Comparison of ENCODE assay signal across 1 cellular context in the genomic region with DNA sequence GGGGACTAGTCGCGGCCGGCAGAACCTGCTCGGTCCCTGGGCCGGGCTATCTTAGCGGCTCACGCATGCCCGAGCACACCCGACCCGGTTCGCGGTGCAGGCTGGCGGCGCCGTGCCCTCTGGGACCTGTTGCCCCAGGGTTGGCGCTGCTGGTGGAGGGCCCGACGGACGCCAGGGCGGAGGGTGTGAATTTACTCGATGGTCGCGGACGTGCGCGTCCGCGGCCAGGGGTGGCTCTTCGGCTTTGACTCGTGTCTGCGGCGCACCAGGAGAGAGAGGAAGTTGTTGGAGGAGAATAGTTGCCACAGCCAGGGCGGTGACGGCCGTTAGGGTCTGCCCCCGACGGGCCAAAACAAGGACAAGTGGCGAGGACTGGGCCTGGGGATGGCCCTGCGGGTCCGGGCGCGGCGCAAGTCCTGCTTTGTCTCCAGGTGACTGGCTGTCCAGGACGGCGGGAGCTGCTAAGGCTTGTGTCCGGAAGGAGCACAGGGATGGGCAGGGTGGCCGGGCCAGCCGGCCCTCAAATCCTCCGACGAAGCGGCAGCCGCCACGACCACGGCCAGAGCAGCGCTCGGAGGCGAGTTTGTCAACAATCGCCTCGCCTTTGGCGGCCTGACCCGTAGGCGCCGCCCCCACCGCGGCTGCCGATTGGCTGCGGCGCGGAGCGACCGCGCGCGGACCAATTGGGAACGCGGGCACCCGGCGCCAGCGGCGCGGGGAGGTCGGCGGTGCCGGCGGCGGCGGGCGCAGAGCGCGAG.
TF ChIP-seq lines count a peak whose summit lies in the region.

No MANE protein-coding gene starts in this region.

TF ChIP-seq in HEK293, 187 proteins besides CTCF, POLR2A, EP300 and RAD21 (continued from another document and continues in another):
- TF ChIP-seq, protein P1, sequence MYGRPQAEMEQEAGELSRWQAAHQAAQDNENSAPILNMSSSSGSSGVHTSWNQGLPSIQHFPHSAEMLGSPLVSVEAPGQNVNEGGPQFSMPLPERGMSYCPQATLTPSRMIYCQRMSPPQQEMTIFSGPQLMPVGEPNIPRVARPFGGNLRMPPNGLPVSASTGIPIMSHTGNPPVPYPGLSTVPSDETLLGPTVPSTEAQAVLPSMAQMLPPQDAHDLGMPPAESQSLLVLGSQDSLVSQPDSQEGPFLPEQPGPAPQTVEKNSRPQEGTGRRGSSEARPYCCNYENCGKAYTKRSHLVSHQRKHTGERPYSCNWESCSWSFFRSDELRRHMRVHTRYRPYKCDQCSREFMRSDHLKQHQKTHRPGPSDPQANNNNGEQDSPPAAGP (tag by site-specific recombination; IDR thresholded peaks at IDR 0.05): peak; percentile 20; the same call in 1 of the 2 replicates
- no peak for TF ChIP-seq ZNF830 (tag by site-specific recombination; IDR thresholded peaks at IDR 0.05; ENCODE audit: low read depth)
- TF ChIP-seq ZNF518A (tag by site-specific recombination; conservative IDR thresholded peaks at IDR 0.05; ENCODE audit: low read depth): no peak
- TF ChIP-seq ZNF76 (tag by site-specific recombination; IDR thresholded peaks at IDR 0.05; ENCODE audit: borderline replicate concordance, low read depth): peak; percentile 40; the same call in 1 of the 2 replicates
- TF ChIP-seq, protein P2, sequence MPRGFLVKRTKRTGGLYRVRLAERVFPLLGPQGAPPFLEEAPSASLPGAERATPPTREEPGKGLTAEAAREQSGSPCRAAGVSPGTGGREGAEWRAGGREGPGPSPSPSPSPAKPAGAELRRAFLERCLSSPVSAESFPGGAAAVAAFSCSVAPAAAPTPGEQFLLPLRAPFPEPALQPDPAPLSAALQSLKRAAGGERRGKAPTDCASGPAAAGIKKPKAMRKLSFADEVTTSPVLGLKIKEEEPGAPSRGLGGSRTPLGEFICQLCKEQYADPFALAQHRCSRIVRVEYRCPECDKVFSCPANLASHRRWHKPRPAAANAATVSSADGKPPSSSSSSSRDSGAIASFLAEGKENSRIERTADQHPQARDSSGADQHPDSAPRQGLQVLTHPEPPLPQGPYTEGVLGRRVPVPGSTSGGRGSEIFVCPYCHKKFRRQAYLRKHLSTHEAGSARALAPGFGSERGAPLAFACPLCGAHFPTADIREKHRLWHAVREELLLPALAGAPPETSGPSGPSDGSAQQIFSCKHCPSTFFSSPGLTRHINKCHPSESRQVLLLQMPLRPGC (tag by site-specific recombination; IDR thresholded peaks at IDR 0.05): no peak
- TF ChIP-seq SP2 (tag by site-specific recombination; IDR thresholded peaks at IDR 0.05): peak; percentile 62
- TF ChIP-seq ZNF274 (IDR thresholded peaks at IDR 0.05; ENCODE audit: low read length): no peak
- TF ChIP-seq ZNF274 (tag by site-specific recombination; IDR thresholded peaks at IDR 0.05; ENCODE audit: borderline replicate concordance): no peak
- TF ChIP-seq ZNF24 (tag by site-specific recombination; IDR thresholded peaks at IDR 0.05): no peak
- peak; percentile 35; the same call in 1 of the 2 replicates for TF ChIP-seq ZBTB20 (tag by site-specific recombination; IDR thresholded peaks at IDR 0.05)
- no peak for TF ChIP-seq ZBTB17 (tag by site-specific recombination; IDR thresholded peaks at IDR 0.05)
- TF ChIP-seq, protein P3, sequence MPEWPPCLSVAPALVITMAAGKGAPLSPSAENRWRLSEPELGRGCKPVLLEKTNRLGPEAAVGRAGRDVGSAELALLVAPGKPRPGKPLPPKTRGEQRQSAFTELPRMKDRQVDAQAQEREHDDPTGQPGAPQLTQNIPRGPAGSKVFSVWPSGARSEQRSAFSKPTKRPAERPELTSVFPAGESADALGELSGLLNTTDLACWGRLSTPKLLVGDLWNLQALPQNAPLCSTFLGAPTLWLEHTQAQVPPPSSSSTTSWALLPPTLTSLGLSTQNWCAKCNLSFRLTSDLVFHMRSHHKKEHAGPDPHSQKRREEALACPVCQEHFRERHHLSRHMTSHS (tag by site-specific recombination; IDR thresholded peaks at IDR 0.05): no peak
- no peak for TF ChIP-seq ZNF121 (tag by site-specific recombination; IDR thresholded peaks at IDR 0.05)
- TF ChIP-seq, protein P4, sequence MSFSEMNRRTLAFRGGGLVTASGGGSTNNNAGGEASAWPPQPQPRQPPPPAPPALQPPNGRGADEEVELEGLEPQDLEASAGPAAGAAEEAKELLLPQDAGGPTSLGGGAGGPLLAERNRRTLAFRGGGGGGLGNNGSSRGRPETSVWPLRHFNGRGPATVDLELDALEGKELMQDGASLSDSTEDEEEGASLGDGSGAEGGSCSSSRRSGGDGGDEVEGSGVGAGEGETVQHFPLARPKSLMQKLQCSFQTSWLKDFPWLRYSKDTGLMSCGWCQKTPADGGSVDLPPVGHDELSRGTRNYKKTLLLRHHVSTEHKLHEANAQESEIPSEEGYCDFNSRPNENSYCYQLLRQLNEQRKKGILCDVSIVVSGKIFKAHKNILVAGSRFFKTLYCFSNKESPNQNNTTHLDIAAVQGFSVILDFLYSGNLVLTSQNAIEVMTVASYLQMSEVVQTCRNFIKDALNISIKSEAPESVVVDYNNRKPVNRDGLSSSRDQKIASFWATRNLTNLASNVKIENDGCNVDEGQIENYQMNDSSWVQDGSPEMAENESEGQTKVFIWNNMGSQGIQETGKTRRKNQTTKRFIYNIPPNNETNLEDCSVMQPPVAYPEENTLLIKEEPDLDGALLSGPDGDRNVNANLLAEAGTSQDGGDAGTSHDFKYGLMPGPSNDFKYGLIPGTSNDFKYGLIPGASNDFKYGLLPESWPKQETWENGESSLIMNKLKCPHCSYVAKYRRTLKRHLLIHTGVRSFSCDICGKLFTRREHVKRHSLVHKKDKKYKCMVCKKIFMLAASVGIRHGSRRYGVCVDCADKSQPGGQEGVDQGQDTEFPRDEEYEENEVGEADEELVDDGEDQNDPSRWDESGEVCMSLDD (tag by site-specific recombination; IDR thresholded peaks at IDR 0.05): no peak
- TF ChIP-seq ZNF146 (tag by site-specific recombination; IDR thresholded peaks at IDR 0.05): no peak
- peak; percentile 67 for TF ChIP-seq ZBTB26 (tag by site-specific recombination; optimal IDR thresholded peaks at IDR 0.05)
- TF ChIP-seq ZNF302 (tag by site-specific recombination; IDR thresholded peaks at IDR 0.05; ENCODE audit: low read depth): no peak
- TF ChIP-seq SP7 (tag by site-specific recombination; IDR thresholded peaks at IDR 0.05): 0 out of 2 replicates have a peak, but pooled peaks have one; percentile 39
- TF ChIP-seq KLF8 (tag by site-specific recombination; IDR thresholded peaks at IDR 0.05): no peak
- TF ChIP-seq SCRT2 (tag by site-specific recombination; IDR thresholded peaks at IDR 0.05): peak; percentile 98
- TF ChIP-seq ZNF394 (tag by site-specific recombination; IDR thresholded peaks at IDR 0.05; ENCODE audit: borderline replicate concordance): no peak
- no peak for TF ChIP-seq ZNF398 (tag by site-specific recombination; IDR thresholded peaks at IDR 0.05)
- 0 out of 2 replicates have a peak, but pooled peaks have one; percentile 17 for TF ChIP-seq ZNF2 (tag by site-specific recombination; IDR thresholded peaks at IDR 0.05)
- no peak for TF ChIP-seq ZNF112 (tag by site-specific recombination; IDR thresholded peaks at IDR 0.05)
- TF ChIP-seq ZNF747 (tag by site-specific recombination; IDR thresholded peaks at IDR 0.05): no peak
- TF ChIP-seq GLI2 (tag by site-specific recombination; IDR thresholded peaks at IDR 0.05; ENCODE audit: borderline replicate concordance, low read depth): no peak
- no peak for TF ChIP-seq ZNF560 (tag by site-specific recombination; IDR thresholded peaks at IDR 0.05; ENCODE audit: borderline replicate concordance)
- TF ChIP-seq ZNF133 (tag by site-specific recombination; IDR thresholded peaks at IDR 0.05): peak; percentile 77
- no peak for TF ChIP-seq TCF7L2 (IDR thresholded peaks at IDR 0.05; ENCODE audit: borderline replicate concordance, low read depth, low read length)
- TF ChIP-seq, protein P5, sequence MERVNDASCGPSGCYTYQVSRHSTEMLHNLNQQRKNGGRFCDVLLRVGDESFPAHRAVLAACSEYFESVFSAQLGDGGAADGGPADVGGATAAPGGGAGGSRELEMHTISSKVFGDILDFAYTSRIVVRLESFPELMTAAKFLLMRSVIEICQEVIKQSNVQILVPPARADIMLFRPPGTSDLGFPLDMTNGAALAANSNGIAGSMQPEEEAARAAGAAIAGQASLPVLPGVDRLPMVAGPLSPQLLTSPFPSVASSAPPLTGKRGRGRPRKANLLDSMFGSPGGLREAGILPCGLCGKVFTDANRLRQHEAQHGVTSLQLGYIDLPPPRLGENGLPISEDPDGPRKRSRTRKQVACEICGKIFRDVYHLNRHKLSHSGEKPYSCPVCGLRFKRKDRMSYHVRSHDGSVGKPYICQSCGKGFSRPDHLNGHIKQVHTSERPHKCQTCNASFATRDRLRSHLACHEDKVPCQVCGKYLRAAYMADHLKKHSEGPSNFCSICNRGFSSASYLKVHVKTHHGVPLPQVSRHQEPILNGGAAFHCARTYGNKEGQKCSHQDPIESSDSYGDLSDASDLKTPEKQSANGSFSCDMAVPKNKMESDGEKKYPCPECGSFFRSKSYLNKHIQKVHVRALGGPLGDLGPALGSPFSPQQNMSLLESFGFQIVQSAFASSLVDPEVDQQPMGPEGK (tag by site-specific recombination; IDR thresholded peaks at IDR 0.05): no peak; the same call in 1 of the 2 replicates
- TF ChIP-seq ZNF248 (tag by site-specific recombination; IDR thresholded peaks at IDR 0.05): no peak
- no peak for TF ChIP-seq ZNF404 (tag by site-specific recombination; IDR thresholded peaks at IDR 0.05)
- TF ChIP-seq ZEB2 (tag by site-specific recombination; IDR thresholded peaks at IDR 0.05): no peak
- TF ChIP-seq PRDM1 (tag by site-specific recombination; IDR thresholded peaks at IDR 0.05): no peak
- TF ChIP-seq ZNF629 (tag by site-specific recombination; IDR thresholded peaks at IDR 0.05): no peak
- no peak for TF ChIP-seq ZNF138 (tag by site-specific recombination; IDR thresholded peaks at IDR 0.05; ENCODE audit: borderline replicate concordance)
- TF ChIP-seq ELK4 (IDR thresholded peaks at IDR 0.05; ENCODE audit: borderline replicate concordance, low read depth, low read length): no peak
- peak; percentile 47; the same call in 1 of the 2 replicates for TF ChIP-seq ZBTB48 (tag by site-specific recombination; IDR thresholded peaks at IDR 0.05)
